In the genomic region with DNA sequence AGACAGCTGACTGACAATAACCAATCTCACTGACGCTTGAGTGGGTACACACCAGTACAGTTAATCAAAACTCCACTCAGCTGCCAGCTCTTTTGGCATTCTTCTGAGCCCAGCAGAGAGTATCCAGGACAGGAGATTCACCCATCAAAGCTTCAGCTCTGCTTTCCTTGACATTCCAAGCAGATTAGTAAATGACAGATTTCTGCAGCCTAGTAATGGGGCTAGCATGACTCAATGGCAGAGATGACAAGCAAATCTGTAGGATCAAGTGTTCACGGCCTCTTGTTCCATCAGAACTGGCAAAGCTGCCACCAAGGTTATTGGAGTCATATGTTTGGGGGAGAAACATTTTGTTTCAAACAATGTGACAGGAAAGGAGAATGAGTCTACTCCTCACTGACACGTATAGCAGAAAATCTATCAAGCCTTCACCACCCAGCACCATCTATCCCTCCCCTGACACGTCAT, we compare ENCODE assay signal across 15 cellular contexts.
DNase-seq lines count a peak whose midpoint lies in the region; ATAC-seq, FAIRE-seq and TF ChIP-seq lines count a peak whose summit lies in the region.
"Had no signal": no experiment of that assay in that cellular context is flagged by ENCODE, and none has a peak within 500 bp of the region (broad histone marks: within the 10 kb centered on the region; RNA-seq: fewer than 3 reads in every experiment).

No MANE protein-coding gene starts in this region.

- TF ChIP-seq EP300 in A549 (IDR thresholded peaks at IDR 0.05): no peak

- no peak for TF ChIP-seq CTCF in A549 (IDR thresholded peaks at IDR 0.05)

- CTCF ChIA-PET in A549 (lab: Yijun Ruan, JAX): interaction anchor here (0.9 to 1.2 kb wide), 2 partner anchors 9 to 15 kb away, joined by 3 read pairs; no protein-coding TSS in a partner anchor
- CTCF ChIA-PET in HEK293T (lab: Yijun Ruan, JAX): no interaction called here

- 0% methylated on average over 4 of the region's 4 CpGs for WGBS in A549 (ENCODE audit: missing lambda C conversion rate)

- ATAC-seq in A549: peak; percentile 91 to 92
- ATAC-seq: activated T-helper 17 cell treated with anti-CD3 and anti-CD28 coated beads, Interleukin-2, amount 50 U/mL, for 72 hours; effector memory CD8-positive, alpha-beta T cell; left lobe of liver; sciatic nerve had no signal

- H3K27me3 ChIP-seq in HAP-1 (ENCODE audit: low read depth): no peaks in the 10 kb centered on the region

- no peak for TF ChIP-seq POLR2A in A549 (IDR thresholded peaks at IDR 0.05; ENCODE audit: low read length)

- peaks cover 54% of the 10 kb centered on the region for H3K4me1 ChIP-seq in A549
- H3K4me1 ChIP-seq in HAP-1: no peaks in the 10 kb centered on the region

- TF ChIP-seq RAD21 in A549 (conservative IDR thresholded peaks at IDR 0.05 in 1 of 2, IDR thresholded peaks at IDR 0.05 in 1 of 2): no peak

- no peak for FAIRE-seq in A549 (lab: Jason Lieb, UNC)
- FAIRE-seq: TTC549 had no signal

- POLR2A ChIA-PET in A549 (lab: Yijun Ruan, JAX): no interaction called here
- POLR2A ChIA-PET in HEK293T (lab: Yijun Ruan, JAX): no interaction called here

- H3K27ac ChIP-seq in A549: peak overlapping the region; percentile 23 to 80; a peak in 5 of 6 replicates
- H3K27ac ChIP-seq: C4-2B had no signal

- no peaks in the 10 kb centered on the region for H3K36me3 ChIP-seq in HAP-1 (replicated peaks)

- H3K4me3 ChIP-seq in A549 (no peak overlapping the region), HAP-1 (no peak overlapping the region)

- DNase-seq in A549 (ENCODE audit: low read depth in 1 of 2, low spot score in 1 of 2) (peak; percentile 8 to 62), HS-27A (ENCODE audit: low read depth) (peak; percentile 84), amniotic stem cell (lab: John Stamatoyannopoulos, UW) (peak; percentile 46), islet precursor cell (peak; percentile 92), HAP-1 (ENCODE audit: low spot score in 2 of 2) (no peak), HEK293T (ENCODE audit: extremely low spot score) (no peak), RPMI8226 (no peak), SIG-M5 (lab: John Stamatoyannopoulos, UW) (no peak)
- DNase-seq: effector memory CD8-positive, alpha-beta T cell; KG1 had no signal

- in situ Hi-C loops in HAP-1 (cut with MboI; ENCODE audit: low sequenced_read_pairs): no loop called here

- no peaks in the 10 kb centered on the region for H3K9me3 ChIP-seq in A549
- H3K9me3 ChIP-seq in HAP-1: no peaks in the 10 kb centered on the region

- peak overlapping the region; percentile 67 for H3K4me2 ChIP-seq in A549

TF ChIP-seq in A549, 52 proteins besides CTCF, POLR2A, EP300 and RAD21:
- TF ChIP-seq TP53 (CRISPR knock-in tag; IDR thresholded peaks at IDR 0.05): no peak
- no peak for TF ChIP-seq NPAS2 (CRISPR knock-in tag; IDR thresholded peaks at IDR 0.05; ENCODE audit: borderline replicate concordance)
- no peak for TF ChIP-seq RARB (CRISPR knock-in tag; IDR thresholded peaks at IDR 0.05)
- peak; percentile 40; the same call in 1 of the 2 replicates for TF ChIP-seq GATA3 (IDR thresholded peaks at IDR 0.05; ENCODE audit: borderline replicate concordance)
- TF ChIP-seq, protein P1, sequence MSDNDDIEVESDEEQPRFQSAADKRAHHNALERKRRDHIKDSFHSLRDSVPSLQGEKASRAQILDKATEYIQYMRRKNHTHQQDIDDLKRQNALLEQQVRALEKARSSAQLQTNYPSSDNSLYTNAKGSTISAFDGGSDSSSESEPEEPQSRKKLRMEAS (IDR thresholded peaks at IDR 0.05): 0 out of 2 replicates have a peak, but pooled peaks have one; percentile 41
- peak; percentile 41; the same call in 1 of the 2 replicates for TF ChIP-seq JUNB (IDR thresholded peaks at IDR 0.05)
- TF ChIP-seq FOSL2 (IDR thresholded peaks at IDR 0.05): 0 out of 2 replicates have a peak, but pooled peaks have one; percentile 25
- TF ChIP-seq FOSL2 (CRISPR knock-in tag; IDR thresholded peaks at IDR 0.05): peak; percentile 51

TF ChIP-seq in HEK293T, 16 proteins besides CTCF, POLR2A, EP300 and RAD21:
- TF ChIP-seq L3MBTL2 (conservative IDR thresholded peaks at IDR 0.05): no peak
- TF ChIP-seq, protein P2, sequence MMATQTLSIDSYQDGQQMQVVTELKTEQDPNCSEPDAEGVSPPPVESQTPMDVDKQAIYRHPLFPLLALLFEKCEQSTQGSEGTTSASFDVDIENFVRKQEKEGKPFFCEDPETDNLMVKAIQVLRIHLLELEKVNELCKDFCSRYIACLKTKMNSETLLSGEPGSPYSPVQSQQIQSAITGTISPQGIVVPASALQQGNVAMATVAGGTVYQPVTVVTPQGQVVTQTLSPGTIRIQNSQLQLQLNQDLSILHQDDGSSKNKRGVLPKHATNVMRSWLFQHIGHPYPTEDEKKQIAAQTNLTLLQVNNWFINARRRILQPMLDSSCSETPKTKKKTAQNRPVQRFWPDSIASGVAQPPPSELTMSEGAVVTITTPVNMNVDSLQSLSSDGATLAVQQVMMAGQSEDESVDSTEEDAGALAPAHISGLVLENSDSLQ (IDR thresholded peaks at IDR 0.05): no peak
- no peak for TF ChIP-seq FOXA1 (IDR thresholded peaks at IDR 0.05)
- no peak for TF ChIP-seq CTBP1 (IDR thresholded peaks at IDR 0.05; ENCODE audit: borderline replicate concordance)
- no peak for TF ChIP-seq SP1 (IDR thresholded peaks at IDR 0.05)
- no peak for TF ChIP-seq FOXM1 (IDR thresholded peaks at IDR 0.05; ENCODE audit: borderline replicate concordance)
- no peak for TF ChIP-seq BHLHE40 (IDR thresholded peaks at IDR 0.05; ENCODE audit: borderline replicate concordance)
- no peak for TF ChIP-seq TARDBP (IDR thresholded peaks at IDR 0.05)
- TF ChIP-seq ELF4 (IDR thresholded peaks at IDR 0.05): no peak
- TF ChIP-seq SUZ12 (IDR thresholded peaks at IDR 0.05): no peak
- no peak for TF ChIP-seq ZNF384 (IDR thresholded peaks at IDR 0.05)
- no peak for TF ChIP-seq HDGF (IDR thresholded peaks at IDR 0.05; ENCODE audit: borderline replicate concordance)
- no peak for TF ChIP-seq LEF1 (IDR thresholded peaks at IDR 0.05; ENCODE audit: borderline replicate concordance)
TF ChIP-seq in HEK293T: peak in this region for 0.

Comparison
In these comparisons a context has a peak if more than half of its experiments do, and no peak if none do; other contexts are left out.
1. DNase-seq: peak in A549 (2 of 2), HS-27A (single experiment), amniotic stem cell (single experiment) and islet precursor cell (single experiment); none in HAP-1 (0 of 2), HEK293T (single experiment), RPMI8226 (single experiment) and SIG-M5 (single experiment).